In genomic region chr14:76827696-76828301, GRCh38 we compare ENCODE assay signal across 13 cellular contexts. TPM values are rescaled to one million over a fixed set of nuclear protein-coding genes. Genes with fewer than 3 reads are reported as not detected.
DNase-seq lines count a peak whose midpoint lies in the region; ATAC-seq, FAIRE-seq and TF ChIP-seq lines count a peak whose summit lies in the region.
"Had no signal": no experiment of that assay in that cellular context is flagged by ENCODE, and none has a peak within 500 bp of the region (broad histone marks: within the 10 kb centered on the region; RNA-seq: fewer than 3 reads in every experiment).

No MANE protein-coding gene starts in this region.

- H3K9me3 ChIP-seq in astrocyte (ENCODE audit: insufficient read depth, low read depth, low read length) (no peaks in the 10 kb centered on the region), aorta (ENCODE audit: control insufficient read depth, low read length) (no peaks in the 10 kb centered on the region)

- H3K27me3 ChIP-seq in astrocyte (ENCODE audit: insufficient read depth, low read length) (peaks cover 7% of the 10 kb centered on the region), rectal smooth muscle tissue (ENCODE audit: control insufficient read depth, insufficient read depth, low read length) (no peaks in the 10 kb centered on the region), aorta (ENCODE audit: control insufficient read depth in 1 of 2, insufficient read depth in 2 of 2, low read length in 1 of 2) (no peaks in the 10 kb centered on the region)

- no peaks in the 10 kb centered on the region for H3K4me1 ChIP-seq in astrocyte (ENCODE audit: insufficient read depth, low read length)
- H3K4me1 ChIP-seq in rectal smooth muscle tissue (ENCODE audit: control insufficient read depth, insufficient read depth, low read length), result no peaks in the 10 kb centered on the region
- no peaks in the 10 kb centered on the region for H3K4me1 ChIP-seq in aorta (ENCODE audit: control insufficient read depth in 1 of 2, insufficient read depth in 2 of 2, low read length in 2 of 2)

- H2AFZ ChIP-seq in astrocyte (ENCODE audit: low read depth, low read length), result peak overlapping the region; percentile 56

- H3K27ac Mint-ChIP-seq in astrocyte (ENCODE audit: unreplicated experiment) (no peak overlapping the region), mesothelial cell of epicardium (no peak overlapping the region)
- H3K27ac Mint-ChIP-seq: immature natural killer cell had no signal

- no peak overlapping the region for H3K27ac ChIP-seq in astrocyte (ENCODE audit: low read depth, low read length)
- no peak overlapping the region for H3K27ac ChIP-seq in rectal smooth muscle tissue (ENCODE audit: low read depth, low read length)
- no peak overlapping the region for H3K27ac ChIP-seq in aorta (ENCODE audit: low read depth in 1 of 2, low read length in 2 of 2)

- peak overlapping the region; percentile 65 for H3K4me2 ChIP-seq in astrocyte (ENCODE audit: low read length)

- H3K4me1 Mint-ChIP-seq in astrocyte (ENCODE audit: low read depth, unreplicated experiment) (peaks cover 6% of the 10 kb centered on the region), mesothelial cell of epicardium (no peaks in the 10 kb centered on the region)
- H3K4me1 Mint-ChIP-seq: immature natural killer cell had no signal

- H3K79me2 ChIP-seq in astrocyte (ENCODE audit: insufficient read depth, low read length), result no peaks in the 10 kb centered on the region

- H4K20me1 ChIP-seq in astrocyte (ENCODE audit: insufficient read depth, low read length), result no peaks in the 10 kb centered on the region

- no peak overlapping the region for H3K4me3 Mint-ChIP-seq in astrocyte (ENCODE audit: unreplicated experiment)
- H3K4me3 Mint-ChIP-seq in mesothelial cell of epicardium, result no peak overlapping the region
- H3K4me3 Mint-ChIP-seq: immature natural killer cell had no signal

- TF ChIP-seq CTCF in AG09309 (IDR thresholded peaks at IDR 0.05; ENCODE audit: control insufficient read depth, insufficient read depth, low read depth, low read length, missing control alignments) (no peak), astrocyte (IDR thresholded peaks at IDR 0.05; ENCODE audit: insufficient read depth, low read depth, low read length) (no peak), mesothelial cell of epicardium (IDR thresholded peaks at IDR 0.05; ENCODE audit: unreplicated experiment) (no peak)

- 28 to 38% methylated on average over 9 of the region's 9 CpGs for WGBS in aorta, 2 donors

- H3K4me3 ChIP-seq in AG09309 (ENCODE audit: control insufficient read depth, low read depth, low read length), result peak overlapping the region; percentile 20; the same call in 1 of the 2 replicates
- peak overlapping the region; percentile 10 for H3K4me3 ChIP-seq in astrocyte (ENCODE audit: insufficient read depth, low read depth, low read length)
- peak overlapping the region; percentile 19 for H3K4me3 ChIP-seq in rectal smooth muscle tissue (ENCODE audit: low read length)
- H3K4me3 ChIP-seq in aorta (ENCODE audit: low read length in 2 of 2), result peak overlapping the region in 1 of 2 donors; percentile 53

- no peak overlapping the region for H3K9ac ChIP-seq in astrocyte (ENCODE audit: low read length)
- no peak overlapping the region for H3K9ac ChIP-seq in rectal smooth muscle tissue (ENCODE audit: low read length)

- no peaks in the 10 kb centered on the region for H3K36me3 Mint-ChIP-seq in astrocyte (ENCODE audit: low read depth, unreplicated experiment)
- no peaks in the 10 kb centered on the region for H3K36me3 Mint-ChIP-seq in mesothelial cell of epicardium
- H3K36me3 Mint-ChIP-seq: immature natural killer cell had no signal

- H3K27me3 Mint-ChIP-seq in astrocyte (ENCODE audit: low read depth, unreplicated experiment) (peaks cover 21% of the 10 kb centered on the region), mesothelial cell of epicardium (ENCODE audit: low read depth) (peaks cover 36% of the 10 kb centered on the region)

- H3K9me3 Mint-ChIP-seq in astrocyte (ENCODE audit: unreplicated experiment), result peaks cover 5% of the 10 kb centered on the region
- peaks cover 5% of the 10 kb centered on the region for H3K9me3 Mint-ChIP-seq in mesothelial cell of epicardium
- H3K9me3 Mint-ChIP-seq: immature natural killer cell had no signal

- no peak for FAIRE-seq in astrocyte (lab: Jason Lieb, UNC)

- DNase-seq in AG09309 (ENCODE audit: low read depth), result no peak
- no peak for DNase-seq in astrocyte (ENCODE audit: low read depth)
- peak; percentile 72 for DNase-seq in left ventricle myocardium superior
- no peak for DNase-seq in islet precursor cell
- no peak for DNase-seq in mesothelial cell of epicardium (ENCODE audit: low spot score in 2 of 2, unreplicated experiment in 2 of 2)
- no peak for DNase-seq in aorta
- DNase-seq in pons (ENCODE audit: low spot score), result no peak
- DNase-seq: activated CD8-positive, alpha-beta memory T cell treated with anti-CD3 and anti-CD28 coated beads, Interleukin-2, amount 50 U/mL, for 4 hours; amniotic stem cell; immature natural killer cell had no signal

- intact Hi-C loops in left ventricle myocardium superior (cut with micrococcal nuclease), result no loop called here
- intact Hi-C loops in aorta (cut with DNase I), result no loop called here

- H3K36me3 ChIP-seq in astrocyte (ENCODE audit: insufficient read depth, low read length) (no peaks in the 10 kb centered on the region), rectal smooth muscle tissue (ENCODE audit: control insufficient read depth, insufficient read depth, low read length) (no peaks in the 10 kb centered on the region), aorta (ENCODE audit: control insufficient read depth in 1 of 2, insufficient read depth in 2 of 2, low read length in 1 of 2) (no peaks in the 10 kb centered on the region)

- ATAC-seq in left ventricle myocardium superior (peak; percentile 64), aorta (ENCODE audit: low FRiP score) (no peak)

RNA-seq across cellular contexts. Expression of gene LRRC74A, which starts 1.6 kb away (rescaled TPM):
- total RNA-seq in astrocyte, result not detected in 2 replicates
- total RNA-seq in left ventricle myocardium superior, result not detected
- not detected in 3 replicates for total RNA-seq in mesothelial cell of epicardium
- not detected for total RNA-seq in aorta
- 1 to 10 TPM in 1 of 2 donors, not detected in 1; 4.4 TPM for polyA plus RNA-seq in aorta
- total RNA-seq: RPMI7951, subcutaneous adipose tissue had no signal
- polyA plus RNA-seq: immature natural killer cell had no signal

RNA-seq across cellular contexts. Expression of gene ANGEL1, which starts 15.1 kb away (rescaled TPM):
- total RNA-seq in astrocyte (12.7 and 15.0 TPM in 2 replicates), left ventricle myocardium superior (11.2 TPM), mesothelial cell of epicardium (36.3 to 39.9 TPM (median 39.4 TPM) in 3 replicates), aorta (10 to 100 TPM; 17.1 to 32.2 TPM)
- 1 to 10 TPM; 1.1 to 9.7 TPM for polyA plus RNA-seq in aorta
